Comparison of ENCODE assay signal across 16 cellular contexts in the genomic region with DNA sequence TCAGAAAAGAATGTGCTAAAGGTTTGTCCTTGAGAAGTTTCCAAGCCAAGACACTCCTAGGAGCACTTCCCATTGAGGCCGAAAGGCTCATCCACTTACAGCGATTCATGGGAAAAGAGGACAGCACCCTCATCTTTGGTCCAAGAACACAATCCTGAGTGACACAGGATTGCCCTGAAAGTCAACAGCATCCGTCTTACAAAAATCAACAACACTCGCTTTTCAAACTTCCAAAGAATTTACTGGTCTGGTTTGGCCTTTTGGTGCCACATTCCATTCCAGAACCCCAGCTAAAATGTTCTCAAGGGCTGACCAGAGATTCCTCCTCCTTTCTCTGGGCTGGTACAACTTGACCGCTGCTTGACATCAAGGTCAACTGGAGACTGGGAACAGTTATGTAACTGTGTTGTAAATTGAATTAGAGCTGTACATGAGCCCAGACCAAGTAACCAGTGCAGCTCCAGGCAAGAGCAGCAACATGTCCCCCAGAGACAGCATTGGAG.
A peak's percentile ranks its signal among the peaks of the same experiment; 100 is the strongest.
DNase-seq lines count a peak whose midpoint lies in the region; ATAC-seq and TF ChIP-seq lines count a peak whose summit lies in the region.
"Had no signal": no experiment of that assay in that cellular context is flagged by ENCODE, and none has a peak within 500 bp of the region (broad histone marks: within the 10 kb centered on the region; RNA-seq: fewer than 3 reads in every experiment).

No MANE protein-coding gene starts in this region.

- H3K23ac ChIP-seq in neuronal stem cell (ENCODE audit: low read depth, low read length, poor library complexity), result no peak overlapping the region

- no peak overlapping the region for H3K18ac ChIP-seq in neuronal stem cell (ENCODE audit: low read length)

- no peak overlapping the region for H2BK12ac ChIP-seq in neuronal stem cell (ENCODE audit: low read length)

- no peak overlapping the region for H3K4me3 Mint-ChIP-seq in HFFc6
- H3K4me3 Mint-ChIP-seq: activated CD4-positive, alpha-beta T cell treated with anti-CD3 and anti-CD28 coated beads, Interleukin-2, amount 10 ng/mL, durations not matched to agents 7 days and 5 days; activated T-cell treated with anti-CD3 and anti-CD28 coated beads, Interleukin-2, amount 50 U/mL, for 72 hours; brain; CD4-positive, CD25-positive, alpha-beta regulatory T cell had no signal

- H2AK5ac ChIP-seq in neuronal stem cell (ENCODE audit: low read depth, low read length), result no peak overlapping the region

- peaks cover 2% of the 10 kb centered on the region; the same call in 1 of the 2 replicates for H3K27me3 Mint-ChIP-seq in HFFc6 (ENCODE audit: insufficient read depth)
- H3K27me3 Mint-ChIP-seq: activated CD4-positive, alpha-beta T cell treated with anti-CD3 and anti-CD28 coated beads, Interleukin-2, amount 10 ng/mL, durations not matched to agents 7 days and 5 days; brain; CD4-positive, CD25-positive, alpha-beta regulatory T cell had no signal

- ATAC-seq in lower lobe of right lung, result peak; percentile 87 to 90
- ATAC-seq in thoracic aorta (ENCODE audit: insufficient number of reproducible peaks, low FRiP score, low read depth), result peak; percentile 60
- no peak for ATAC-seq in esophagus mucosa
- ATAC-seq: activated T-cell treated with anti-CD3 and anti-CD28 coated beads, Interleukin-2, amount 50 U/mL, for 72 hours had no signal

- no peak overlapping the region for H4K91ac ChIP-seq in neuronal stem cell (ENCODE audit: low read depth, low read length, poor library complexity)

- H3K9me3 Mint-ChIP-seq in HFFc6, result no peaks in the 10 kb centered on the region
- H3K9me3 Mint-ChIP-seq: activated T-cell treated with anti-CD3 and anti-CD28 coated beads, Interleukin-2, amount 50 U/mL, for 72 hours had no signal

- H3K27me3 ChIP-seq in lower lobe of right lung (ENCODE audit: low read depth) (no peaks in the 10 kb centered on the region), thoracic aorta (replicated peaks; ENCODE audit: insufficient read depth) (no peaks in the 10 kb centered on the region), neuronal stem cell (ENCODE audit: control insufficient read depth in 3 of 3, insufficient read depth in 3 of 3, low read depth in 1 of 3, low read length in 3 of 3) (no peaks in the 10 kb centered on the region)

- H3K9me3 ChIP-seq in lower lobe of right lung (no peaks in the 10 kb centered on the region), thoracic aorta (no peaks in the 10 kb centered on the region), neuronal stem cell (replicated peaks in 1 of 2; ENCODE audit: control insufficient read depth in 2 of 2, insufficient read depth in 1 of 2, low read depth in 1 of 2, low read length in 2 of 2) (no peaks in the 10 kb centered on the region)

- no peak overlapping the region for H2BK120ac ChIP-seq in neuronal stem cell (ENCODE audit: low read depth, low read length)

- no peaks in the 10 kb centered on the region for H3K79me1 ChIP-seq in neuronal stem cell (ENCODE audit: low read depth, low read length)

- no peak overlapping the region for H3K4ac ChIP-seq in neuronal stem cell (ENCODE audit: low read length)

- no CpG with 5 or more reads among the region's 5 CpGs for WGBS in neuronal stem cell (ENCODE audit: extremely low coverage in 2 of 2, insufficient read length in 2 of 2, insufficient replicate concordance in 1 of 2), 2 donors

- H3K4me3 ChIP-seq in fibroblast of mammary gland (ENCODE audit: control insufficient read depth, low read depth, low read length) (no peak overlapping the region), lower lobe of right lung (no peak overlapping the region), thoracic aorta (no peak overlapping the region), neuronal stem cell (ENCODE audit: low read length in 2 of 2) (no peak overlapping the region)

- no peak overlapping the region for H3K14ac ChIP-seq in neuronal stem cell (ENCODE audit: low read length)

- H4K8ac ChIP-seq in neuronal stem cell (ENCODE audit: low read depth, low read length), result no peak overlapping the region

- no peaks in the 10 kb centered on the region for H3K36me3 Mint-ChIP-seq in HFFc6 (ENCODE audit: low read depth)
- H3K36me3 Mint-ChIP-seq: brain; CD4-positive, CD25-positive, alpha-beta regulatory T cell had no signal

- intact Hi-C loops in lower lobe of right lung (cut with DNase I), result no loop called here

- no peaks in the 10 kb centered on the region for H3K4me1 Mint-ChIP-seq in HFFc6 (ENCODE audit: low read depth)
- H3K4me1 Mint-ChIP-seq: brain; CD4-positive, CD25-positive, alpha-beta regulatory T cell had no signal

- no peak overlapping the region for H3K4me2 ChIP-seq in neuronal stem cell (ENCODE audit: insufficient read depth, low read length, poor library complexity, severe bottlenecking)

- no peak overlapping the region for H3K27ac Mint-ChIP-seq in HFFc6
- H3K27ac Mint-ChIP-seq: activated CD4-positive, alpha-beta T cell treated with anti-CD3 and anti-CD28 coated beads, Interleukin-2, amount 10 ng/mL, durations not matched to agents 7 days and 5 days; activated T-cell treated with anti-CD3 and anti-CD28 coated beads, Interleukin-2, amount 50 U/mL, for 72 hours; brain; CD4-positive, CD25-positive, alpha-beta regulatory T cell had no signal

- peak overlapping the region; percentile 36 for H3K27ac ChIP-seq in lower lobe of right lung
- peak overlapping the region; percentile 13 to 14 for H3K27ac ChIP-seq in thoracic aorta
- H3K27ac ChIP-seq in neuronal stem cell (replicated peaks; ENCODE audit: low read length), result no peak overlapping the region

- H2BK15ac ChIP-seq in neuronal stem cell (ENCODE audit: low read length), result no peak overlapping the region

- no peaks in the 10 kb centered on the region for H3K36me3 ChIP-seq in lower lobe of right lung
- H3K36me3 ChIP-seq in thoracic aorta, result no peaks in the 10 kb centered on the region
- H3K36me3 ChIP-seq in neuronal stem cell (replicated peaks in 1 of 2; ENCODE audit: control insufficient read depth in 2 of 2, insufficient read depth in 2 of 2, low read length in 2 of 2), result no peaks in the 10 kb centered on the region

- DNase-seq in HFFc6 (peak; percentile 17), fibroblast of mammary gland (ENCODE audit: low read depth) (peak; percentile 53), lower lobe of right lung (no peak), thoracic aorta (ENCODE audit: low spot score) (no peak), cerebellar nuclear complex (lab: John Stamatoyannopoulos, UW) (no peak), pons (ENCODE audit: low spot score) (no peak), neuronal stem cell (ENCODE audit: low spot score) (no peak)
- DNase-seq: activated CD4-positive, alpha-beta T cell treated with anti-CD3 and anti-CD28 coated beads, Interleukin-2, amount 10 ng/mL, durations not matched to agents 7 days and 5 days; activated T-cell treated with anti-CD3 and anti-CD28 coated beads, Interleukin-2, amount 50 U/mL, for 72 hours; CD4-positive, CD25-positive, alpha-beta regulatory T cell; GF-D8; NCI-H1436 treated with DMSO at 0.1 percent for 48 hours; NCI-H526; T-helper 2 cell had no signal

- H3K4me1 ChIP-seq in lower lobe of right lung (no peaks in the 10 kb centered on the region), thoracic aorta (ENCODE audit: control insufficient read depth in 1 of 2, low read depth in 2 of 2) (peaks cover under 1 to 20% of the 10 kb centered on the region in 2 donors), neuronal stem cell (ENCODE audit: control insufficient read depth in 2 of 2, insufficient read depth in 1 of 2, low read depth in 1 of 2, low read length in 2 of 2) (no peaks in the 10 kb centered on the region)

- H2BK5ac ChIP-seq in neuronal stem cell (ENCODE audit: low read length), result no peak overlapping the region

- no peak overlapping the region for H3K9ac ChIP-seq in neuronal stem cell (ENCODE audit: low read depth, low read length, poor library complexity)

- H2AFZ ChIP-seq in neuronal stem cell (ENCODE audit: low read length), result no peak overlapping the region

- no peak for TF ChIP-seq CTCF in HFFc6 (IDR thresholded peaks at IDR 0.05)
- TF ChIP-seq CTCF in fibroblast of mammary gland (conservative IDR thresholded peaks at IDR 0.05; ENCODE audit: control insufficient read depth, insufficient read depth, low read depth, low read length), result no peak
- TF ChIP-seq CTCF in lower lobe of right lung (IDR thresholded peaks at IDR 0.05), result no peak
- no peak for TF ChIP-seq CTCF in thoracic aorta (IDR thresholded peaks at IDR 0.05)

Comparison
In these comparisons a context has a peak if more than half of its experiments do, and no peak if none do; other contexts are left out.
1. DNase-seq: peak in HFFc6 (single experiment) and fibroblast of mammary gland (single experiment); none in lower lobe of right lung (single experiment), thoracic aorta (single experiment), cerebellar nuclear complex (0 of 2), pons (single experiment) and neuronal stem cell (single experiment).